In genomic region chr4:6134612-6135220, GRCh38 we compare ENCODE assay signal across 9 cellular contexts.
DNase-seq lines count a peak whose midpoint lies in the region; ATAC-seq, FAIRE-seq and TF ChIP-seq lines count a peak whose summit lies in the region.
"Had no signal": no experiment of that assay in that cellular context is flagged by ENCODE, and none has a peak within 500 bp of the region (broad histone marks: within the 10 kb centered on the region; RNA-seq: fewer than 3 reads in every experiment).

No MANE protein-coding gene starts in this region.

- in situ Hi-C loops in HepG2 (cut with HindIII; ENCODE audit: extremely low pct_ligation_motif_present, low pct_unique_long_range_greater_than_20kb), result no loop called here

- H3K4me1 ChIP-seq in HepG2 (ENCODE audit: insufficient read depth, low read length) (no peaks in the 10 kb centered on the region), stomach (no peaks in the 10 kb centered on the region)

- no peak overlapping the region for H3K4me2 ChIP-seq in HepG2 (ENCODE audit: low read depth, low read length)
- H3K4me2 ChIP-seq: BLaER1 had no signal

- H3K36me3 ChIP-seq in HepG2 (replicated peaks in 1 of 2; ENCODE audit: control insufficient read depth in 1 of 2, insufficient read depth in 2 of 2, low read length in 2 of 2) (no peaks in the 10 kb centered on the region), stomach (no peaks in the 10 kb centered on the region)
- H3K36me3 ChIP-seq: BLaER1 had no signal

- H3K4me3 ChIP-seq in HepG2 (replicated peaks in 1 of 3; ENCODE audit: insufficient read depth in 1 of 3, low read depth in 2 of 3, low read length in 3 of 3) (no peak overlapping the region), stomach (no peak overlapping the region)
- H3K4me3 ChIP-seq: BLaER1 had no signal

- no peak overlapping the region for H3K4me3 Mint-ChIP-seq in T-helper 1 cell treated with Interleukin-12 subunit alpha and Interleukin-12 subunit beta and Interleukin-4 antibody, amounts not matched to agents 30 μg/mL and 1 μg/mL, for 36 hours

- intact Hi-C loops in HepG2 (cut with micrococcal nuclease; ENCODE audit: unreplicated experiment), result no loop called here
- intact Hi-C loops in stomach (cut with DNase I; ENCODE audit: low total_unique reads), result no loop called here

- H3K79me2 ChIP-seq in HepG2 (ENCODE audit: insufficient read depth, low read length), result no peaks in the 10 kb centered on the region

- no peaks in the 10 kb centered on the region; a peak in 1 of 5 replicates for H3K27me3 ChIP-seq in HepG2 (ENCODE audit: control insufficient read depth in 1 of 2, insufficient read depth in 2 of 2, low read length in 2 of 2)
- H3K27me3 ChIP-seq in stomach, result no peaks in the 10 kb centered on the region
- H3K27me3 ChIP-seq: BLaER1 had no signal

- no peak overlapping the region for H3K27ac ChIP-seq in HepG2 (ENCODE audit: extremely low read length, insufficient read depth, low read length)
- no peak overlapping the region for H3K27ac ChIP-seq in stomach
- H3K27ac ChIP-seq: BLaER1 had no signal

- H3K9me3 ChIP-seq in HepG2 (ENCODE audit: low read length) (no peaks in the 10 kb centered on the region), stomach (peaks cover 0 to 9% (median 5%) of the 10 kb centered on the region in 4 donors)
- H3K9me3 ChIP-seq: BLaER1 had no signal

- BruUV-seq in HepG2 (replicated peaks; lab: Mats Ljungman, UMichigan), result no TSS peak

- H3K27ac Mint-ChIP-seq in T-helper 1 cell treated with Interleukin-12 subunit alpha and Interleukin-12 subunit beta and Interleukin-4 antibody, amounts not matched to agents 30 μg/mL and 1 μg/mL, for 36 hours, result peak overlapping the region; percentile 53

- peaks cover 34% of the 10 kb centered on the region for H3K36me3 Mint-ChIP-seq in T-helper 1 cell treated with Interleukin-12 subunit alpha and Interleukin-12 subunit beta and Interleukin-4 antibody, amounts not matched to agents 30 μg/mL and 1 μg/mL, for 36 hours (ENCODE audit: low read depth)

- TF ChIP-seq EP300 in HepG2 (IDR thresholded peaks at IDR 0.05; ENCODE audit: low read depth in 2 of 2, low read length in 2 of 2) (no peak), HepG2 (CRISPR knock-in tag; IDR thresholded peaks at IDR 0.05; ENCODE audit: borderline replicate concordance) (no peak), stomach (IDR thresholded peaks at IDR 0.05) (no peak)

- FAIRE-seq in HepG2 (lab: Jason Lieb, UNC), result peak; percentile 88

- peaks cover 34% of the 10 kb centered on the region for H3K4me1 Mint-ChIP-seq in T-helper 1 cell treated with Interleukin-12 subunit alpha and Interleukin-12 subunit beta and Interleukin-4 antibody, amounts not matched to agents 30 μg/mL and 1 μg/mL, for 36 hours (ENCODE audit: low read depth)

- TF ChIP-seq RAD21 in HepG2 (CRISPR knock-in tag; IDR thresholded peaks at IDR 0.05), result 0 out of 2 replicates have a peak, but pooled peaks have one; percentile 34

- peaks cover 6% of the 10 kb centered on the region for H3K9me3 Mint-ChIP-seq in T-helper 1 cell treated with Interleukin-12 subunit alpha and Interleukin-12 subunit beta and Interleukin-4 antibody, amounts not matched to agents 30 μg/mL and 1 μg/mL, for 36 hours

- no peak for TF ChIP-seq POLR2A in HepG2 (IDR thresholded peaks at IDR 0.05; ENCODE audit: insufficient read depth in 1 of 2, low read depth in 2 of 2, low read length in 2 of 2)
- no peak for TF ChIP-seq POLR2A in stomach (IDR thresholded peaks at IDR 0.05)

- no peak overlapping the region for H3K9ac ChIP-seq in HepG2 (ENCODE audit: insufficient read depth, low read depth, low read length)
- H3K9ac ChIP-seq: BLaER1 had no signal

- ATAC-seq in HG03025 (IDR thresholded peaks at IDR 0.05; ENCODE audit: low FRiP score, unreplicated experiment) (peak; percentile 63), HepG2 (peak; percentile 97)

- H4K20me1 ChIP-seq in HepG2 (ENCODE audit: insufficient read depth, low read length), result no peaks in the 10 kb centered on the region
- H4K20me1 ChIP-seq: BLaER1 had no signal

- no peak overlapping the region for H2AFZ ChIP-seq in HepG2 (ENCODE audit: low read length)

- WGBS in HepG2 (ENCODE audit: low lambda C conversion rate), result 23% methylated on average over 9 of the region's 11 CpGs
- 66 to 76% (median 75%) methylated on average over 10 to 11 of the region's 11 CpGs for WGBS in stomach, 5 donors

- H3K27me3 Mint-ChIP-seq in T-helper 1 cell treated with Interleukin-12 subunit alpha and Interleukin-12 subunit beta and Interleukin-4 antibody, amounts not matched to agents 30 μg/mL and 1 μg/mL, for 36 hours (ENCODE audit: low read depth), result no peaks in the 10 kb centered on the region

- CTCF ChIA-PET in HepG2 (lab: Yijun Ruan, JAX; ENCODE audit: low intra/inter-chr PET ratio, low total read pairs), result no interaction called here

- peak; percentile 60 for TF ChIP-seq CTCF in HepG2 (CRISPR knock-in tag; IDR thresholded peaks at IDR 0.05)
- TF ChIP-seq CTCF in stomach (IDR thresholded peaks at IDR 0.05), result no peak

- peak; percentile 5 to 10 for DNase-seq in activated CD8-positive, alpha-beta memory T cell treated with anti-CD3 and anti-CD28 coated beads for 1 hour (ENCODE audit: extremely low read depth in 1 of 2, low read depth in 1 of 2)
- DNase-seq in activated CD8-positive, alpha-beta memory T cell treated with anti-CD3 and anti-CD28 coated beads, Interleukin-2, amount 50 U/mL, for 48 hours, result no peak
- DNase-seq in HepG2 (ENCODE audit: low spot score) (peak; percentile 48), stomach (no peak), GOT3 (lab: John Stamatoyannopoulos, UW) (no peak), mesenteric fat pad (ENCODE audit: low spot score) (no peak)

- POLR2A ChIA-PET in HepG2 (lab: Yijun Ruan, JAX), result no interaction called here

TF ChIP-seq in HepG2, 621 proteins besides CTCF, POLR2A, EP300 and RAD21 (continues in another document):
- no peak for TF ChIP-seq ZNF615 (CRISPR knock-in tag; IDR thresholded peaks at IDR 0.05; ENCODE audit: borderline replicate concordance)
- TF ChIP-seq, protein P1, sequence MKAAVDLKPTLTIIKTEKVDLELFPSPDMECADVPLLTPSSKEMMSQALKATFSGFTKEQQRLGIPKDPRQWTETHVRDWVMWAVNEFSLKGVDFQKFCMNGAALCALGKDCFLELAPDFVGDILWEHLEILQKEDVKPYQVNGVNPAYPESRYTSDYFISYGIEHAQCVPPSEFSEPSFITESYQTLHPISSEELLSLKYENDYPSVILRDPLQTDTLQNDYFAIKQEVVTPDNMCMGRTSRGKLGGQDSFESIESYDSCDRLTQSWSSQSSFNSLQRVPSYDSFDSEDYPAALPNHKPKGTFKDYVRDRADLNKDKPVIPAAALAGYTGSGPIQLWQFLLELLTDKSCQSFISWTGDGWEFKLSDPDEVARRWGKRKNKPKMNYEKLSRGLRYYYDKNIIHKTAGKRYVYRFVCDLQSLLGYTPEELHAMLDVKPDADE (CRISPR knock-in tag; IDR thresholded peaks at IDR 0.05), result no peak
- TF ChIP-seq CC2D1A (CRISPR knock-in tag; IDR thresholded peaks at IDR 0.05), result no peak
- TF ChIP-seq ZNF484 (CRISPR knock-in tag; IDR thresholded peaks at IDR 0.05; ENCODE audit: borderline replicate concordance, low read depth), result no peak
- TF ChIP-seq, protein P2, sequence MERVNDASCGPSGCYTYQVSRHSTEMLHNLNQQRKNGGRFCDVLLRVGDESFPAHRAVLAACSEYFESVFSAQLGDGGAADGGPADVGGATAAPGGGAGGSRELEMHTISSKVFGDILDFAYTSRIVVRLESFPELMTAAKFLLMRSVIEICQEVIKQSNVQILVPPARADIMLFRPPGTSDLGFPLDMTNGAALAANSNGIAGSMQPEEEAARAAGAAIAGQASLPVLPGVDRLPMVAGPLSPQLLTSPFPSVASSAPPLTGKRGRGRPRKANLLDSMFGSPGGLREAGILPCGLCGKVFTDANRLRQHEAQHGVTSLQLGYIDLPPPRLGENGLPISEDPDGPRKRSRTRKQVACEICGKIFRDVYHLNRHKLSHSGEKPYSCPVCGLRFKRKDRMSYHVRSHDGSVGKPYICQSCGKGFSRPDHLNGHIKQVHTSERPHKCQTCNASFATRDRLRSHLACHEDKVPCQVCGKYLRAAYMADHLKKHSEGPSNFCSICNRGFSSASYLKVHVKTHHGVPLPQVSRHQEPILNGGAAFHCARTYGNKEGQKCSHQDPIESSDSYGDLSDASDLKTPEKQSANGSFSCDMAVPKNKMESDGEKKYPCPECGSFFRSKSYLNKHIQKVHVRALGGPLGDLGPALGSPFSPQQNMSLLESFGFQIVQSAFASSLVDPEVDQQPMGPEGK (CRISPR knock-in tag; IDR thresholded peaks at IDR 0.05), result peak; percentile 85
- 0 out of 2 replicates have a peak, but pooled peaks have one; percentile 18 for TF ChIP-seq ZFX (CRISPR knock-in tag; IDR thresholded peaks at IDR 0.05; ENCODE audit: low read depth)
- TF ChIP-seq PITX1 (CRISPR knock-in tag; IDR thresholded peaks at IDR 0.05), result no peak
- no peak for TF ChIP-seq TBX2 (CRISPR knock-in tag; IDR thresholded peaks at IDR 0.05; ENCODE audit: borderline replicate concordance)
- no peak for TF ChIP-seq ZNF746 (CRISPR knock-in tag; IDR thresholded peaks at IDR 0.05)
- peak; percentile 67 for TF ChIP-seq STAG1 (CRISPR knock-in tag; IDR thresholded peaks at IDR 0.05)
- no peak for TF ChIP-seq KDM5A (IDR thresholded peaks at IDR 0.05; ENCODE audit: borderline replicate concordance, low read length)
- no peak for TF ChIP-seq PRMT3 (CRISPR knock-in tag; IDR thresholded peaks at IDR 0.05; ENCODE audit: borderline replicate concordance, low read depth)
- TF ChIP-seq TOE1 (CRISPR knock-in tag; IDR thresholded peaks at IDR 0.05), result no peak
- TF ChIP-seq, protein P3, sequence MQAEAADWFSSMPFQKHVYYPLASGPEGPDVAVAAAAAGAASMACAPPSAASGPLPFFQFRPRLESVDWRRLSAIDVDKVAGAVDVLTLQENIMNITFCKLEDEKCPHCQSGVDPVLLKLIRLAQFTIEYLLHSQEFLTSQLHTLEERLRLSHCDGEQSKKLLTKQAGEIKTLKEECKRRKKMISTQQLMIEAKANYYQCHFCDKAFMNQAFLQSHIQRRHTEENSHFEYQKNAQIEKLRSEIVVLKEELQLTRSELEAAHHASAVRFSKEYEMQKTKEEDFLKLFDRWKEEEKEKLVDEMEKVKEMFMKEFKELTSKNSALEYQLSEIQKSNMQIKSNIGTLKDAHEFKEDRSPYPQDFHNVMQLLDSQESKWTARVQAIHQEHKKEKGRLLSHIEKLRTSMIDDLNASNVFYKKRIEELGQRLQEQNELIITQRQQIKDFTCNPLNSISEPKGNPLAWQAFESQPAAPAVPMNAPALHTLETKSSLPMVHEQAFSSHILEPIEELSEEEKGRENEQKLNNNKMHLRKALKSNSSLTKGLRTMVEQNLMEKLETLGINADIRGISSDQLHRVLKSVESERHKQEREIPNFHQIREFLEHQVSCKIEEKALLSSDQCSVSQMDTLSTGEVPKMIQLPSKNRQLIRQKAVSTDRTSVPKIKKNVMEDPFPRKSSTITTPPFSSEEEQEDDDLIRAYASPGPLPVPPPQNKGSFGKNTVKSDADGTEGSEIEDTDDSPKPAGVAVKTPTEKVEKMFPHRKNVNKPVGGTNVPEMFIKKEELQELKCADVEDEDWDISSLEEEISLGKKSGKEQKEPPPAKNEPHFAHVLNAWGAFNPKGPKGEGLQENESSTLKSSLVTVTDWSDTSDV (CRISPR knock-in tag; IDR thresholded peaks at IDR 0.05), result no peak
- TF ChIP-seq SMC3 (IDR thresholded peaks at IDR 0.05; ENCODE audit: low read length), result peak; percentile 10; the same call in 1 of the 2 replicates
- no peak for TF ChIP-seq SMARCC2 (IDR thresholded peaks at IDR 0.05)

Comparison
In these comparisons a context has a peak if more than half of its experiments do, and no peak if none do; other contexts are left out.
1. DNase-seq: peak in activated CD8-positive, alpha-beta memory T cell treated with anti-CD3 and anti-CD28 coated beads for 1 hour (2 of 2) and HepG2 (single experiment); none in activated CD8-positive, alpha-beta memory T cell treated with anti-CD3 and anti-CD28 coated beads, Interleukin-2, amount 50 U/mL, for 48 hours (single experiment), stomach (single experiment), GOT3 (single experiment) and mesenteric fat pad (single experiment).